Comparison of ENCODE assay signal across 27 cellular contexts in genomic region chr6:168496139-168496840, GRCh38. TPM values are rescaled to one million over a fixed set of nuclear protein-coding genes. Genes with fewer than 3 reads are reported as not detected.
"Had no signal": no experiment of that assay in that cellular context is flagged by ENCODE, and none has a peak within 500 bp of the region (broad histone marks: within the 10 kb centered on the region; RNA-seq: fewer than 3 reads in every experiment).

No MANE protein-coding gene starts in this region.

- H3K27ac Mint-ChIP-seq: activated CD4-positive, alpha-beta memory T cell treated with anti-CD3 and anti-CD28 coated beads for 36 hours; activated CD4-positive, alpha-beta T cell treated with anti-CD3 and anti-CD28 coated beads, Interleukin-2, amount 10 ng/mL, durations not matched to agents 24 days and 14 days; activated T-cell treated with anti-CD3 and anti-CD28 coated beads, Interleukin-2, amount 50 U/mL, for 24 hours; nephron progenitor cell; stimulated activated memory B cell treated with anti-CD40 and anti-IgM and Interleukin-4, amounts not matched to agents 10 μg/mL and 1 μg/mL and 100 μg/mL, for 72 hours; T-helper 1 cell treated with Interleukin-12 subunit alpha and Interleukin-12 subunit beta and Interleukin-4 antibody, amounts not matched to agents 30 μg/mL and 1 μg/mL, for 36 hours had no signal

- H3K27ac ChIP-seq: epithelial cell of prostate, left ventricle myocardium inferior, pancreas, right atrium auricular region, WERI-Rb-1 had no signal

- H3K4me1 Mint-ChIP-seq: activated CD4-positive, alpha-beta T cell treated with anti-CD3 and anti-CD28 coated beads, Interleukin-2, amount 10 ng/mL, durations not matched to agents 24 days and 14 days; central memory CD8-positive, alpha-beta T cell; stimulated activated memory B cell treated with anti-CD40 and anti-IgM and Interleukin-4, amounts not matched to agents 10 μg/mL and 1 μg/mL and 100 μg/mL, for 72 hours had no signal

- H3K4me2 ChIP-seq: smooth muscle cell had no signal

- H3K27me3 ChIP-seq: pancreas, right atrium auricular region, tibial nerve had no signal

- H3K4me3 Mint-ChIP-seq: activated CD4-positive, alpha-beta memory T cell treated with anti-CD3 and anti-CD28 coated beads for 36 hours; activated CD4-positive, alpha-beta T cell treated with anti-CD3 and anti-CD28 coated beads, Interleukin-2, amount 10 ng/mL, durations not matched to agents 24 days and 14 days; activated T-cell treated with anti-CD3 and anti-CD28 coated beads, Interleukin-2, amount 50 U/mL, for 24 hours; central memory CD8-positive, alpha-beta T cell; nephron progenitor cell; stimulated activated memory B cell treated with anti-CD40 and anti-IgM and Interleukin-4, amounts not matched to agents 10 μg/mL and 1 μg/mL and 100 μg/mL, for 72 hours; T-helper 1 cell treated with Interleukin-12 subunit alpha and Interleukin-12 subunit beta and Interleukin-4 antibody, amounts not matched to agents 30 μg/mL and 1 μg/mL, for 36 hours had no signal

- ATAC-seq: stimulated activated memory B cell treated with anti-CD40 and anti-IgM and Interleukin-4, amounts not matched to agents 10 μg/mL and 1 μg/mL and 100 μg/mL, for 72 hours had no signal

- H3K36me3 ChIP-seq: left ventricle myocardium inferior, pancreas, right atrium auricular region, tibial nerve, WERI-Rb-1 had no signal

- H3K4me1 ChIP-seq: pancreas, right atrium auricular region had no signal

- DNase-seq: activated CD4-positive, alpha-beta memory T cell treated with anti-CD3 and anti-CD28 coated beads for 36 hours; activated CD4-positive, alpha-beta T cell treated with anti-CD3 and anti-CD28 coated beads, Interleukin-2, amount 10 ng/mL, durations not matched to agents 24 days and 14 days; activated CD4-positive, CD25-positive, alpha-beta regulatory T cell treated with anti-CD3 and anti-CD28 coated beads, Interleukin-2, amount 50 U/mL, for 72 hours; activated CD8-positive, alpha-beta memory T cell treated with anti-CD3 and anti-CD28 coated beads, Interleukin-2, amount 50 U/mL, for 4 hours; activated gamma-delta T cell treated with Interleukin-2 at 50 U/mL for 16 hours; activated naive CD4-positive, alpha-beta T cell treated with anti-CD3 and anti-CD28 coated beads, Interleukin-2, amount 50 U/mL, for 16 hours; activated T-cell treated with anti-CD3 and anti-CD28 coated beads, Interleukin-2, amount 50 U/mL, for 24 hours; dermis blood vessel endothelial cell; effector CD4-positive, alpha-beta T cell; left ventricle myocardium inferior; nephron progenitor cell; pancreas; stimulated activated CD4-positive, alpha-beta T cell treated with anti-CD3 and anti-CD28 coated beads, Interleukin-1b, Interleukin-23, amount 100 ng/mL, for 48 hours; stimulated activated CD4-positive, alpha-beta T cell treated with anti-CD3 and anti-CD28 coated beads, Interleukin-4, amount 100 ng/mL, for 4 hours; stimulated activated CD8-positive, alpha-beta memory T cell treated with anti-CD3 and anti-CD28 coated beads, Interleukin-4, amount 100 ng/mL, for 48 hours; T1000; WERI-Rb-1 had no signal

- H3K9me3 ChIP-seq: left ventricle myocardium inferior, pancreas, right atrium auricular region, tibial nerve had no signal

- H3K4me3 ChIP-seq: left ventricle myocardium inferior, lung, pancreas, right atrium auricular region, smooth muscle cell, tibial nerve had no signal

- H3K27me3 Mint-ChIP-seq: activated CD4-positive, alpha-beta memory T cell treated with anti-CD3 and anti-CD28 coated beads for 36 hours; activated CD4-positive, alpha-beta T cell treated with anti-CD3 and anti-CD28 coated beads, Interleukin-2, amount 10 ng/mL, durations not matched to agents 24 days and 14 days; activated T-cell treated with anti-CD3 and anti-CD28 coated beads, Interleukin-2, amount 50 U/mL, for 24 hours; stimulated activated memory B cell treated with anti-CD40 and anti-IgM and Interleukin-4, amounts not matched to agents 10 μg/mL and 1 μg/mL and 100 μg/mL, for 72 hours had no signal

- H3K9me3 Mint-ChIP-seq: activated CD4-positive, alpha-beta memory T cell treated with anti-CD3 and anti-CD28 coated beads for 36 hours; activated CD4-positive, alpha-beta T cell treated with anti-CD3 and anti-CD28 coated beads, Interleukin-2, amount 10 ng/mL, durations not matched to agents 24 days and 14 days; activated T-cell treated with anti-CD3 and anti-CD28 coated beads, Interleukin-2, amount 50 U/mL, for 24 hours; central memory CD8-positive, alpha-beta T cell; nephron progenitor cell; stimulated activated memory B cell treated with anti-CD40 and anti-IgM and Interleukin-4, amounts not matched to agents 10 μg/mL and 1 μg/mL and 100 μg/mL, for 72 hours; T-helper 1 cell treated with Interleukin-12 subunit alpha and Interleukin-12 subunit beta and Interleukin-4 antibody, amounts not matched to agents 30 μg/mL and 1 μg/mL, for 36 hours had no signal

RNA-seq across cellular contexts. Expression of gene SMOC2, which starts 55.3 kb away (rescaled TPM):
- total RNA-seq: activated CD4-positive, alpha-beta memory T cell treated with anti-CD3 and anti-CD28 coated beads for 36 hours; activated CD4-positive, alpha-beta T cell treated with anti-CD3 and anti-CD28 coated beads, Interleukin-2, amount 10 ng/mL, durations not matched to agents 24 days and 14 days; activated CD8-positive, alpha-beta memory T cell treated with anti-CD3 and anti-CD28 coated beads for 36 hours; dermis blood vessel endothelial cell; pulmonary artery endothelial cell had no signal
